8 cellular contexts compared by ENCODE assay signal in the genomic region with DNA sequence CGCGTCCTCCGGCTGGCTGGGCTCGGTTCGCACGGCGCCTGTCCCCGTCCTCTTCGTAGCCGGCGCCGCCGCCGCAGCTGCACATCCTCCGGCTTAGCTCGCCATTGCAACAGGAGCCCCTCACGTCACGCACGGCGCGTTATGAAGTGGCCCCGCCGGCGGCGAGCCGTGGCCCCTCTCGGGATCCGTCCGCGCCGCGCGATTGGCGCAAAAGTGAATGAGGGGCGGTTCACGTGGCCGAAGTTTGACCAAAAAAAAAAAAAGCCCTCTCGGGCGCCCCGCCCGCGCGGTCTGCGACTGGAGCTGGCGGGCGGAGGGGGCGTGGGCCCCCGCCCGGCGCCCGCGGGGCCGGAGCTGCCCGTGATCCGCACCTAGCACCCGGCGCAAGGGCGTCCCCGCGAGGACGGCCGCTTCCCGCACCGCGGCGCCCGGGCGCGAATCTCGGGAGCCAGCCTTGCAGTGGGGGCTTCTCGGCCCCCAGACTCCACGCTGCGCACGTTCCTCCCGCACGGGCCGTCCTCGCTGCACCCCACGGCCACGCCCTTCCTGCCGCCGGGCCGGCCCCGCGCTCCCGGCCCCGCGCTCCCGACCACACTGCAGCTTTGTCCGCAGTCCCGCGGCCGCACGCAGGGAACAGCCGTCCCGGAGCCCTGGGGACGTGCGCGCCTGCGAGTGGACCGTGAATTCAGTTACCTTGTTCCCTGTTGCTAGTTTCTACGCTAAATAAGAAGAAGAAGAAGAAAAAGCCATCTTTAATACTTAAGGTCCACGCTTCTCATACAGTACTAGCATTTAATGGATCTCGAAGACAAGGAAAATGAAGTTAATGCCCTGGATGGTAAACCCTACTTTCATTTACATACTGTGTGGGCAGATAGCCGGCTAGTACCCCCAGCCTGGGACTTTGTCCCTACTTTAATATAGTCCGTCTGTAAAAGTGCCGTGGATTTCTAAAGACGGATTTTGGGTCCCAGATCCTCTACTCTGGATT. TPM values are rescaled to one million over a fixed set of nuclear protein-coding genes. Genes with fewer than 3 reads are reported as not detected.
DNase-seq lines count a peak whose midpoint lies in the region; ATAC-seq and TF ChIP-seq lines count a peak whose summit lies in the region.

A gene with protein sequence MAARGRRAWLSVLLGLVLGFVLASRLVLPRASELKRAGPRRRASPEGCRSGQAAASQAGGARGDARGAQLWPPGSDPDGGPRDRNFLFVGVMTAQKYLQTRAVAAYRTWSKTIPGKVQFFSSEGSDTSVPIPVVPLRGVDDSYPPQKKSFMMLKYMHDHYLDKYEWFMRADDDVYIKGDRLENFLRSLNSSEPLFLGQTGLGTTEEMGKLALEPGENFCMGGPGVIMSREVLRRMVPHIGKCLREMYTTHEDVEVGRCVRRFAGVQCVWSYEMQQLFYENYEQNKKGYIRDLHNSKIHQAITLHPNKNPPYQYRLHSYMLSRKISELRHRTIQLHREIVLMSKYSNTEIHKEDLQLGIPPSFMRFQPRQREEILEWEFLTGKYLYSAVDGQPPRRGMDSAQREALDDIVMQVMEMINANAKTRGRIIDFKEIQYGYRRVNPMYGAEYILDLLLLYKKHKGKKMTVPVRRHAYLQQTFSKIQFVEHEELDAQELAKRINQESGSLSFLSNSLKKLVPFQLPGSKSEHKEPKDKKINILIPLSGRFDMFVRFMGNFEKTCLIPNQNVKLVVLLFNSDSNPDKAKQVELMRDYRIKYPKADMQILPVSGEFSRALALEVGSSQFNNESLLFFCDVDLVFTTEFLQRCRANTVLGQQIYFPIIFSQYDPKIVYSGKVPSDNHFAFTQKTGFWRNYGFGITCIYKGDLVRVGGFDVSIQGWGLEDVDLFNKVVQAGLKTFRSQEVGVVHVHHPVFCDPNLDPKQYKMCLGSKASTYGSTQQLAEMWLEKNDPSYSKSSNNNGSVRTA (minus strand): TSS at position 219 of the 991 bp plus-strand sequence. CDS start 592 bp downstream, outside the sequence.

- peak in 2 of 4 donors; percentile 7 to 16 for TF ChIP-seq CTCF in right lobe of liver (IDR thresholded peaks at IDR 0.05)

- intact Hi-C loops in right lobe of liver (cut with DNase I), result loop anchor here in 1 of 2 donors (5.0 kb wide), 1 partner anchor 165 kb away; no protein-coding TSS in a partner anchor

- under 1% methylated on average over 36 of the region's 108 CpGs for WGBS in right lobe of liver (ENCODE audit: insufficient coverage, low coverage, low lambda C conversion rate, missing lambda C conversion rate)

- no peaks in the 10 kb centered on the region for H3K36me3 ChIP-seq in right lobe of liver

- no peaks in the 10 kb centered on the region for H3K27me3 ChIP-seq in right lobe of liver

- H3K27ac ChIP-seq in right lobe of liver, result peak within 1 kb of the TSS; percentile 64 to 78 (median 75)

- peak; percentile 78 to 87 for DNase-seq in AML-193 (lab: John Stamatoyannopoulos, UW)
- DNase-seq in NCI-H526 (lab: John Stamatoyannopoulos, UW), result peak; percentile 55 to 87
- peak; percentile 75 to 78 for DNase-seq in activated CD4-positive, alpha-beta T cell treated with anti-CD3 and anti-CD28 coated beads, Interleukin-2, amount 50 U/mL, for 4 hours
- DNase-seq in dermis blood vessel endothelial cell, result peak; percentile 96
- peak; percentile 93 to 94 (median 94) for DNase-seq in right lobe of liver
- peak; percentile 86 for DNase-seq in stimulated activated CD4-positive, alpha-beta T cell treated with anti-CD3 and anti-CD28 coated beads, Interleukin-4, amount 100 ng/mL, for 24 hours

- no peaks in the 10 kb centered on the region for H3K9me3 ChIP-seq in right lobe of liver

- ATAC-seq in GM19025 (IDR thresholded peaks at IDR 0.05; ENCODE audit: low read depth, unreplicated experiment), result peak; percentile 76
- ATAC-seq in HG03280 (IDR thresholded peaks at IDR 0.05; ENCODE audit: unreplicated experiment), result peak; percentile 68
- peak; percentile 81 to 90 (median 88) for ATAC-seq in right lobe of liver

- H3K4me1 ChIP-seq in right lobe of liver, result peaks cover 0 to 21% (median 0%) of the 10 kb centered on the region in 4 donors

- peak within 1 kb of the TSS; percentile 78 to 91 (median 80) for H3K4me3 ChIP-seq in right lobe of liver

- peak; percentile 81 for TF ChIP-seq POLR2A in right lobe of liver (IDR thresholded peaks at IDR 0.05)

RNA-seq across cellular contexts. Expression of the gene that starts here (rescaled TPM):
- total RNA-seq in dermis blood vessel endothelial cell, result 47.7 and 49.0 TPM in 2 replicates
- 10 to 100 TPM in 2 of 6 experiments, 1 to 10 TPM in 4; 4.9 to 12.6 (median 7.2) TPM for total RNA-seq in right lobe of liver

Comparison
In these comparisons a context has a peak if more than half of its experiments do, and no peak if none do; other contexts are left out.
1. Peak in every context shown above with its lines: DNase-seq, ATAC-seq, H3K4me3 ChIP-seq and H3K27ac ChIP-seq.